Comparison of ENCODE assay signal across 8 cellular contexts in the genomic region with DNA sequence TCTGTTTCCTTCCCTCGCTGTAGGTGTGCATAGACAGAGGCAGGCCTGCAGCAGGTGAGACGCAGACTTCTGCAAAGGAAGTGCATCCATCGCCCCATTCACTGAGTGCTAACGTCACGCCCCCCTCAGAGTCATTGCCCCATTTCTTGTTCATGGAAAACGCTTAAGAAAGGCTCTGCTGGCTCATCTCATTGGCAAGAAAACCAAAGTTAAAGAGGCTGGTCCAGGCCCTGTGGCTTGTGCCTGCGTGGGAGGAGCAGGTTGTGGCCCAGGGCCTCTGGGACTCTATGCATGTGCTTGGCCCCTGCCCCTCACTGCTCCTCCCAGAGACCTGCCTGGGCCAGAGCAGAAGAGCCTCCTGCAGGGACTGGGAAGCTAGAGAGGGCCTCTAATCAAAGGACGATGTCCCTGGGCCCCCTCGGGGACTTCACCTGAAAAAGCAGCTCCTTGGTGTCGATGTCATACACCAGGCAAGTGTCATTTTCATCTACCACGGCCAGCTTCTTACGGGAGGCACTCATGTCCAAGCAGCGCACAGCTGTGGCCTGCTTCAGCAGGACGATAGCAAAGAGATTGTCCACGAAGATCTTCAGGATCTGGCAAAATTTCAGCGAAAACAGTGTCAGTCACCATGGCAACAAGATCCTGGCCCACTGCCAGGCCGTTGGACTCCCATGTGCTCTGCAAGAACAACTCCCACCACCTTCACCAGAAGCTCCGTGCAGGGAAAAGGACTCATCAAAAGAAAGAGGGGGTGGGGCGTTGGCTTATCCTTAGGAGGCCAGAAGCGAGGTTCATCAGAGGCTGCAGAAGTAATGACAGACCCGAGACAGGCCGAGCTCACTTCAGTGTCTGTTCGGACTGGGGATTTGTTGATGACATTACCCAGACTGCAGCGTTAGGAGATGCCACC. TPM values are rescaled to one million over a fixed set of nuclear protein-coding genes. Genes with fewer than 3 reads are reported as not detected.
A peak's percentile ranks its signal among the peaks of the same experiment; 100 is the strongest.
DNase-seq lines count a peak whose midpoint lies in the region; ATAC-seq, FAIRE-seq and TF ChIP-seq lines count a peak whose summit lies in the region.
"Not testable (repeated sequence)": the region's sequence is repeated elsewhere in the genome, so short reads cannot be mapped to it uniquely, and the experiment has no call there.

No MANE protein-coding gene starts in this region.

- H3K36me3 Mint-ChIP-seq in neural progenitor cell, result peaks cover 12% of the 10 kb centered on the region

- H3K27me3 ChIP-seq in endothelial cell of umbilical vein (ENCODE audit: control insufficient read depth in 2 of 2, insufficient read depth in 2 of 2, low read length in 2 of 2); right cardiac atrium (ENCODE audit: control insufficient read depth, insufficient read depth); neural progenitor cell; thyroid gland: not testable (repeated sequence)

- H3K9me3 Mint-ChIP-seq in neural progenitor cell, result peaks cover 11% of the 10 kb centered on the region

- not testable (repeated sequence) for H3K79me2 ChIP-seq in endothelial cell of umbilical vein (ENCODE audit: control insufficient read depth, insufficient read depth, low read length); neural progenitor cell (ENCODE audit: low read depth)

- POLR2A ChIA-PET in endothelial cell of umbilical vein (lab: Charles Lee), result not testable (repeated sequence)

- H3K9me1 ChIP-seq in endothelial cell of umbilical vein (replicated peaks; ENCODE audit: control insufficient read depth, extremely low read depth, insufficient read depth, low read length), result not testable (repeated sequence)

- DNase-seq in COR-L47 (lab: John Stamatoyannopoulos, UW) (peak; percentile 55), Kasumi-1 (lab: John Stamatoyannopoulos, UW) (peak; percentile 76 to 77), NOMO-1 treated with dmso at 0.1 percent for 144 hours (lab: John Stamatoyannopoulos, UW; ENCODE audit: unreplicated experiment) (peak; percentile 62), anterior cingulate cortex (lab: John Stamatoyannopoulos, UW) (peak in 50 of 58 donors; percentile 5 to 80 (median 44)), right cardiac atrium (peak in 2 of 3 donors; percentile 35 to 71), thyroid gland (peak; percentile 15 to 34)
- not testable (repeated sequence) for DNase-seq in endothelial cell of umbilical vein (ENCODE audit: low read depth, low spot score); neural progenitor cell (ENCODE audit: low spot score)

- peak overlapping the region; percentile 94 for H3K27ac Mint-ChIP-seq in neural progenitor cell

- H3K27me3 Mint-ChIP-seq in neural progenitor cell (ENCODE audit: insufficient read depth, low read depth), result not testable (repeated sequence)

- not testable (repeated sequence) for H3K27ac ChIP-seq in endothelial cell of umbilical vein (ENCODE audit: insufficient read depth, low read depth, low read length); right cardiac atrium (ENCODE audit: low read length); neural progenitor cell; thyroid gland

- not testable (repeated sequence) for H3K9ac ChIP-seq in endothelial cell of umbilical vein (replicated peaks; ENCODE audit: extremely low read depth, insufficient read depth, low read length); neural progenitor cell

- dilution Hi-C loops in endothelial cell of umbilical vein (cut with MboI; ENCODE audit: extremely low pct_ligation_motif_present, low sequenced_read_pairs), result not testable (repeated sequence)

- 39% methylated on average over 20 of the region's 24 CpGs for WGBS in right cardiac atrium
- 42 to 54% methylated on average over 15 to 19 of the region's 24 CpGs for WGBS in thyroid gland, 2 donors

- H3K4me3 Mint-ChIP-seq in neural progenitor cell, result not testable (repeated sequence)

- H3K9me3 ChIP-seq in endothelial cell of umbilical vein (replicated peaks; ENCODE audit: control insufficient read depth, insufficient read depth, low read length); right cardiac atrium (ENCODE audit: control insufficient read depth, low read length); neural progenitor cell (ENCODE audit: low read depth); thyroid gland: not testable (repeated sequence)

- not testable (repeated sequence) for H3F3A ChIP-seq in neural progenitor cell (ENCODE audit: low read depth)

- H3K4me1 Mint-ChIP-seq in neural progenitor cell, result peaks cover 34% of the 10 kb centered on the region

- peak; percentile 40 for FAIRE-seq in endothelial cell of umbilical vein (lab: Jason Lieb, UNC)

- H3K4me1 ChIP-seq in endothelial cell of umbilical vein (ENCODE audit: control insufficient read depth, extremely low read depth, insufficient read depth, low read length); right cardiac atrium (ENCODE audit: control insufficient read depth, insufficient read depth, low read length); neural progenitor cell; thyroid gland: not testable (repeated sequence)

- peak; percentile 42 to 57 for ATAC-seq in right cardiac atrium

- H3K36me3 ChIP-seq in endothelial cell of umbilical vein (ENCODE audit: control insufficient read depth in 2 of 2, extremely low read depth in 1 of 2, insufficient read depth in 2 of 2, low read length in 2 of 2); neural progenitor cell; thyroid gland: not testable (repeated sequence)

- TF ChIP-seq POLR2A in endothelial cell of umbilical vein (IDR thresholded peaks at IDR 0.05; ENCODE audit: low read depth, low read length); thyroid gland (IDR thresholded peaks at IDR 0.05): not testable (repeated sequence)

- TF ChIP-seq CTCF in endothelial cell of umbilical vein (IDR thresholded peaks at IDR 0.05; ENCODE audit: extremely low read depth in 1 of 2, insufficient read depth in 1 of 2, low read depth in 1 of 2, low read length in 2 of 2); neural progenitor cell (IDR thresholded peaks at IDR 0.05); thyroid gland (IDR thresholded peaks at IDR 0.05): not testable (repeated sequence)

- H4K20me1 ChIP-seq in endothelial cell of umbilical vein (replicated peaks; ENCODE audit: control insufficient read depth, extremely low read depth, insufficient read depth, low read length); neural progenitor cell (ENCODE audit: low read depth): not testable (repeated sequence)

- not testable (repeated sequence) for BruUV-seq in endothelial cell of umbilical vein (replicated peaks; lab: Mats Ljungman, UMichigan)

- intact Hi-C loops in endothelial cell of umbilical vein (cut with micrococcal nuclease); right cardiac atrium (cut with DNase I); thyroid gland (cut with DNase I): not testable (repeated sequence)

- H2AFZ ChIP-seq in endothelial cell of umbilical vein (ENCODE audit: low read depth, low read length); neural progenitor cell (replicated peaks): not testable (repeated sequence)

- CTCF ChIA-PET in endothelial cell of umbilical vein (lab: Charles Lee), result interaction anchor here (1.3 to 1.6 kb wide), 3 partner anchors 10 to 185 kb away, joined by 3 to 4 read pairs (median 3); no protein-coding TSS in a partner anchor

- H3K4me2 ChIP-seq in endothelial cell of umbilical vein (ENCODE audit: insufficient read depth, low read length); neural progenitor cell: not testable (repeated sequence)

- not testable (repeated sequence) for H3K4me3 ChIP-seq in endothelial cell of umbilical vein (replicated peaks in 1 of 3; ENCODE audit: insufficient read depth in 1 of 3, low read depth in 1 of 3, low read length in 3 of 3); right cardiac atrium (ENCODE audit: low read length); neural progenitor cell; thyroid gland (replicated peaks in 1 of 3)

RNA-seq across cellular contexts. Expression of gene ACAD9, which starts 14.3 kb away (rescaled TPM):
- 56.0 and 65.8 TPM in 2 replicates for total RNA-seq in endothelial cell of umbilical vein
- 55.2 and 58.6 TPM in 2 replicates for polyA plus RNA-seq in endothelial cell of umbilical vein
- polyA plus RNA-seq in endothelial cell of umbilical vein (2011; cell fraction: cytosol; rRNA removed), result 48.6 and 49.6 TPM in 2 replicates
- 122 and 134 TPM in 2 replicates for polyA plus RNA-seq in endothelial cell of umbilical vein (2011; cell fraction: nucleus; rRNA removed)
- polyA plus RNA-seq in endothelial cell of umbilical vein (2012), result 29.5 and 30.4 TPM in 2 replicates
- 65.5 and 71.4 TPM in 2 replicates for polyA minus RNA-seq in endothelial cell of umbilical vein
- 30.8 TPM for polyA minus RNA-seq in endothelial cell of umbilical vein (2011; cell fraction: cytosol; rRNA and poly(A)+ RNA removed)
- 72.2 and 74.9 TPM in 2 replicates for polyA minus RNA-seq in endothelial cell of umbilical vein (2011; cell fraction: nucleus; rRNA and poly(A)+ RNA removed)
- 10 to 100 TPM; 34.7 to 42.4 (median 38.6) TPM for total RNA-seq in right cardiac atrium
- 31.1 TPM for polyA plus RNA-seq in right cardiac atrium
- 25.0 and 35.7 TPM in 2 replicates for total RNA-seq in neural progenitor cell (ENCODE audit: low replicate concordance)
- 10 to 100 TPM; 38.4 to 78.8 (median 61.0) TPM for total RNA-seq in thyroid gland
